In genomic region chr15:75228787-75229186, GRCh38 we compare ENCODE assay signal across 21 cellular contexts. TPM values are rescaled to one million over a fixed set of nuclear protein-coding genes. Genes with fewer than 3 reads are reported as not detected.
A peak's percentile ranks its signal among the peaks of the same experiment; 100 is the strongest.
DNase-seq lines count a peak whose midpoint lies in the region; ATAC-seq and TF ChIP-seq lines count a peak whose summit lies in the region.
"Had no signal": no experiment of that assay in that cellular context is flagged by ENCODE, and none has a peak within 500 bp of the region (broad histone marks: within the 10 kb centered on the region; RNA-seq: fewer than 3 reads in every experiment).

No MANE protein-coding gene starts in this region.

- H3K27ac ChIP-seq in right atrium auricular region (no peak overlapping the region), upper lobe of right lung (no peak overlapping the region)
- H3K27ac ChIP-seq: GM23248 had no signal

- peaks cover 20% of the 10 kb centered on the region for H3K27me3 Mint-ChIP-seq in glutamatergic neuron (ENCODE audit: unreplicated experiment)

- no peak overlapping the region for H3K4me3 Mint-ChIP-seq in glutamatergic neuron (ENCODE audit: unreplicated experiment)
- H3K4me3 Mint-ChIP-seq: CD8-positive, alpha-beta T cell had no signal

- H3K4me1 Mint-ChIP-seq in glutamatergic neuron (ENCODE audit: low read depth, unreplicated experiment) = no peaks in the 10 kb centered on the region

- H3K4me3 ChIP-seq in right atrium auricular region (no peak overlapping the region), upper lobe of right lung (no peak overlapping the region)
- H3K4me3 ChIP-seq: BLaER1 treated with 17β-estradiol and CSF1 and Interleukin-3, amounts not matched to agents 10 nM and 100 nM; GM23248 had no signal

- TF ChIP-seq CTCF in right atrium auricular region (IDR thresholded peaks at IDR 0.05) (no peak), GM13977 (IDR thresholded peaks at IDR 0.05; ENCODE audit: extremely low read depth, insufficient read depth, missing control alignments) (no peak), glutamatergic neuron (IDR thresholded peaks at IDR 0.05; ENCODE audit: partially characterized antibody, unreplicated experiment) (no peak), upper lobe of right lung (IDR thresholded peaks at IDR 0.05) (no peak)

- H3K36me3 ChIP-seq in right atrium auricular region (no peaks in the 10 kb centered on the region), upper lobe of right lung (no peaks in the 10 kb centered on the region)
- H3K36me3 ChIP-seq: BLaER1 treated with 17β-estradiol and CSF1 and Interleukin-3, amounts not matched to agents 10 nM and 100 nM had no signal

- ATAC-seq in upper lobe of right lung = no peak
- ATAC-seq: CD8-positive, alpha-beta T cell; HCT116 had no signal

- H3K9me3 Mint-ChIP-seq in glutamatergic neuron (ENCODE audit: unreplicated experiment) = peaks cover 3% of the 10 kb centered on the region
- H3K9me3 Mint-ChIP-seq: CD8-positive, alpha-beta T cell had no signal

- intact Hi-C loops in cardiac septum (cut with DNase I) (no loop called here), upper lobe of right lung (cut with DNase I) (no loop called here)

- DNase-seq in cardiac septum (ENCODE audit: low spot score) (peak; percentile 57), right atrium auricular region (ENCODE audit: low spot score) (no peak), GM13977 (ENCODE audit: low spot score) (peak; percentile 9), glutamatergic neuron (peak; percentile 6), upper lobe of right lung (peak; percentile 49), DMS153 treated with DMSO at 0.1 percent for 48 hours (lab: John Stamatoyannopoulos, UW; ENCODE audit: unreplicated experiment) (no peak), pons (ENCODE audit: low spot score) (no peak)
- DNase-seq: Calu3; CD8-positive, alpha-beta T cell; GM23248; MM.1S; NCI-H1092; NCI-H1436 treated with DMSO at 0.1 percent for 48 hours; NCI-H2029 treated with DMSO at 0.1 percent for 48 hours; NCI-H2171 treated with DMSO at 0.1 percent for 48 hours; NCI-H446 had no signal

- in situ Hi-C loops in GM13977 (cut with MboI; ENCODE audit: low pct_unique_long_range_greater_than_20kb, low sequenced_read_pairs, unreplicated experiment) = no loop called here

- H3K9me3 ChIP-seq in right atrium auricular region (no peaks in the 10 kb centered on the region), upper lobe of right lung (no peaks in the 10 kb centered on the region)
- H3K9me3 ChIP-seq: BLaER1 treated with 17β-estradiol and CSF1 and Interleukin-3, amounts not matched to agents 10 nM and 100 nM had no signal

- H3K27me3 ChIP-seq in right atrium auricular region (no peaks in the 10 kb centered on the region), upper lobe of right lung (no peaks in the 10 kb centered on the region)
- H3K27me3 ChIP-seq: BLaER1 treated with 17β-estradiol and CSF1 and Interleukin-3, amounts not matched to agents 10 nM and 100 nM had no signal

- H3K4me1 ChIP-seq in right atrium auricular region = no peaks in the 10 kb centered on the region
- H3K4me1 ChIP-seq in upper lobe of right lung = no peaks in the 10 kb centered on the region

- H3K27ac Mint-ChIP-seq in glutamatergic neuron (ENCODE audit: unreplicated experiment) = no peak overlapping the region
- H3K27ac Mint-ChIP-seq: CD8-positive, alpha-beta T cell had no signal

- H3K36me3 Mint-ChIP-seq in glutamatergic neuron (ENCODE audit: unreplicated experiment) = no peaks in the 10 kb centered on the region
- H3K36me3 Mint-ChIP-seq: CD8-positive, alpha-beta T cell had no signal

RNA-seq across cellular contexts. Expression of gene C15orf39, which starts 27.1 kb away (rescaled TPM):
- 12.9 TPM for total RNA-seq in cardiac septum
- total RNA-seq in right atrium auricular region = 10 to 100 TPM in 1 of 2 donors, 1 to 10 TPM in 1; 5.9 to 16.4 TPM
- total RNA-seq in glutamatergic neuron (ENCODE audit: unreplicated experiment) = 9.0 TPM
- 33.3 TPM for total RNA-seq in upper lobe of right lung

RNA-seq across cellular contexts. Expression of gene GOLGA6C, which starts 29.3 kb away (rescaled TPM):
- not detected for total RNA-seq in cardiac septum
- not detected for total RNA-seq in right atrium auricular region
- not detected for total RNA-seq in glutamatergic neuron (ENCODE audit: unreplicated experiment)
- total RNA-seq in upper lobe of right lung = not detected
- total RNA-seq: A673; Calu3; CD8-positive, alpha-beta T cell; GM23248; LHCN-M2; SK-MEL-5 had no signal

RNA-seq across cellular contexts. Expression of gene GOLGA6D, which starts 53.8 kb away (rescaled TPM):
- not detected for total RNA-seq in cardiac septum
- total RNA-seq in right atrium auricular region = not detected
- total RNA-seq in glutamatergic neuron (ENCODE audit: unreplicated experiment) = not detected
- not detected for total RNA-seq in upper lobe of right lung
- total RNA-seq: A673, Calu3, GM23248, LHCN-M2, SK-MEL-5 had no signal

Comparison
In these comparisons a context has a peak if more than half of its experiments do, and no peak if none do; other contexts are left out.
1. DNase-seq: peak in cardiac septum (single experiment), GM13977 (single experiment), glutamatergic neuron (single experiment) and upper lobe of right lung (single experiment); none in right atrium auricular region (single experiment), DMS153 treated with DMSO at 0.1 percent for 48 hours (single experiment) and pons (single experiment).